Comparison of ENCODE assay signal across 1 cellular context in the genomic region with DNA sequence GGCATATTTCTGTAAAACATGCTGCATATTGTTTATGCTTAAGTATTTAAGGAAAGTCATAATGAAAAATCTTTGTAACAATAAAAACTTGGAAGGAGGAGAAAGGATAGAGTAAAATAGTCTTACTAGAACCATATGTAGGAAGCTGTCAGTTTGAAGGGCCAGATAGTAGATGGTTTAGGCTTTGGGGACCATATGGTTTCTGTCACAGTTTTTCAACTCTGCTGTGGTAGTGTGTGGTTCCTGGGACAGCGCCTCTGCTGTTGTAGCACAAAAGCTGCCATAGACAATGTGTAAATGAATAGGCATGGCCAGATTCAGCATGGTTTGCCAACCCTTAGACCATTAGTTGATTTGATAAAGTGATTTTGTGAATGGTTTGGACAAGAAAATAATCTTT.
TF ChIP-seq lines count a peak whose summit lies in the region.

No MANE protein-coding gene starts in this region.

TF ChIP-seq in IMR-90, 13 proteins besides CTCF, POLR2A, EP300 and RAD21 (continued from another document):
- TF ChIP-seq MAZ (IDR thresholded peaks at IDR 0.05; ENCODE audit: borderline replicate concordance, low read depth, low read length) (no peak), SMC3 (IDR thresholded peaks at IDR 0.05; ENCODE audit: low read depth, low read length) (no peak), NFE2L2 (IDR thresholded peaks at IDR 0.05; ENCODE audit: low read depth, low read length) (no peak), FOS (IDR thresholded peaks at IDR 0.05; ENCODE audit: low read depth, low read length) (no peak), RFX5 (IDR thresholded peaks at IDR 0.05; ENCODE audit: low read depth, low read length) (no peak), CHD1 (IDR thresholded peaks at IDR 0.05; ENCODE audit: low read depth, low read length) (no peak)
- TF ChIP-seq, protein P1, sequence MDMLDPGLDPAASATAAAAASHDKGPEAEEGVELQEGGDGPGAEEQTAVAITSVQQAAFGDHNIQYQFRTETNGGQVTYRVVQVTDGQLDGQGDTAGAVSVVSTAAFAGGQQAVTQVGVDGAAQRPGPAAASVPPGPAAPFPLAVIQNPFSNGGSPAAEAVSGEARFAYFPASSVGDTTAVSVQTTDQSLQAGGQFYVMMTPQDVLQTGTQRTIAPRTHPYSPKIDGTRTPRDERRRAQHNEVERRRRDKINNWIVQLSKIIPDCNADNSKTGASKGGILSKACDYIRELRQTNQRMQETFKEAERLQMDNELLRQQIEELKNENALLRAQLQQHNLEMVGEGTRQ (IDR thresholded peaks at IDR 0.05; ENCODE audit: low read depth, low read length): no peak
TF ChIP-seq in IMR-90: peak in this region for 0.
